ENCODE assay signal across 24 cellular contexts in genomic region chr1:232845521-232845920, GRCh38.
"Had no signal": no experiment of that assay in that cellular context is flagged by ENCODE, and none has a peak within 500 bp of the region (broad histone marks: within the 10 kb centered on the region; RNA-seq: fewer than 3 reads in every experiment).

No MANE protein-coding gene starts in this region.

- H3K4me3 ChIP-seq: hepatocyte, left ventricle myocardium inferior, sigmoid colon, smooth muscle cell, thoracic aorta, vagina had no signal

- DNase-seq: activated CD4-positive, alpha-beta memory T cell treated with anti-CD3 and anti-CD28 coated beads, Interleukin-2, amount 10 ng/mL, durations not matched to agents 7 days and 5 days; activated CD4-positive, alpha-beta T cell treated with anti-CD3 and anti-CD28 coated beads for 48 hours; activated CD4-positive, CD25-positive, alpha-beta regulatory T cell; activated effector memory CD4-positive, alpha-beta T cell treated with Interleukin-2 at 50 U/mL for 16 hours; activated naive CD4-positive, alpha-beta T cell treated with anti-CD3 and anti-CD28 coated beads for 36 hours; activated naive CD8-positive, alpha-beta T cell treated with anti-CD3 and anti-CD28 coated beads, Interleukin-2, amount 10 ng/mL, durations not matched to agents 7 days and 5 days; activated T-cell treated with anti-CD3 and anti-CD28 coated beads, Interleukin-2, amount 50 U/mL, for 72 hours; amygdala; effector CD8-positive, alpha-beta T cell; foreskin melanocyte; immature natural killer cell; left ventricle myocardium inferior; occipital lobe; posterior cingulate gyrus; sigmoid colon; stimulated activated CD4-positive, alpha-beta T cell treated with anti-CD3 and anti-CD28 coated beads, Interleukin-15, amount 100 ng/mL, for 24 hours; stimulated activated CD8-positive, alpha-beta memory T cell treated with anti-CD3 and anti-CD28 coated beads, Interleukin-4, amount 100 ng/mL, for 48 hours; stimulated activated naive B cell treated with anti-CD40 and anti-IgM and Interleukin-4, amounts not matched to agents 10 μg/mL and 1 μg/mL and 100 μg/mL, for 72 hours; T1000 had no signal

- H3K9me3 ChIP-seq: sigmoid colon, thoracic aorta, vagina had no signal

- ATAC-seq: activated T-cell treated with anti-CD3 and anti-CD28 coated beads, Interleukin-2, amount 50 U/mL, for 72 hours; natural killer cell treated with Interleukin-12 subunit alpha and Interleukin-12 subunit beta and Interleukin-15 and Interleukin-18, amount 100 ng/mL, for 72 hours; stimulated activated naive B cell treated with anti-CD40 and anti-IgM and Interleukin-4, amounts not matched to agents 10 μg/mL and 1 μg/mL and 100 μg/mL, for 72 hours had no signal

- H3K27me3 ChIP-seq: hepatocyte, sigmoid colon, vagina had no signal

- H3K4me2 ChIP-seq: hepatocyte, smooth muscle cell had no signal

- H3K4me1 ChIP-seq: left ventricle myocardium inferior, sigmoid colon, vagina had no signal

- H2AFZ ChIP-seq: hepatocyte had no signal

- H3K27ac ChIP-seq: hepatocyte, left ventricle myocardium inferior, sigmoid colon, thoracic aorta, vagina had no signal

- H3K36me3 ChIP-seq: left ventricle myocardium inferior, sigmoid colon, thoracic aorta, vagina had no signal
